7 cellular contexts compared by ENCODE assay signal in genomic region chr5:90530736-90531487, GRCh38. TPM values are rescaled to one million over a fixed set of nuclear protein-coding genes. Genes with fewer than 3 reads are reported as not detected.
DNase-seq lines count a peak whose midpoint lies in the region.

No MANE protein-coding gene starts in this region.

- H3K9ac ChIP-seq in ES-I3 (ENCODE audit: low read depth, low read length) = peak overlapping the region; percentile 100; the same call in 1 of the 2 replicates

- DNase-seq in NCI-H69 (lab: John Stamatoyannopoulos, UW) = peak; percentile 72
- peak; percentile 10 for DNase-seq in cerebellum (ENCODE audit: low spot score)
- DNase-seq in pons (ENCODE audit: low spot score) = peak; percentile 25
- DNase-seq in SK-N-DZ (ENCODE audit: low spot score) = no peak
- no peak for DNase-seq in HuH-7 (ENCODE audit: low spot score)
- no peak for DNase-seq in T1000 (lab: John Stamatoyannopoulos, UW)

- H3K9me3 ChIP-seq in ES-I3 (ENCODE audit: control insufficient read depth, insufficient read depth, low read length) = no peaks in the 10 kb centered on the region

- H3K4me1 ChIP-seq in ES-I3 (ENCODE audit: insufficient read depth, low read length) = peaks cover 4% of the 10 kb centered on the region; the same call in 1 of the 2 replicates

- H3K36me3 ChIP-seq in ES-I3 (ENCODE audit: insufficient read depth, low read length) = no peaks in the 10 kb centered on the region

RNA-seq across cellular contexts. Expression of gene LYSMD3, which starts 1.5 kb away (rescaled TPM):
- 19.1 TPM for total RNA-seq in cerebellum
- 5.1 and 5.9 TPM in 2 replicates for polyA plus RNA-seq in SK-N-DZ (2014; cell fraction: cytosol; rRNA removed)
- polyA plus RNA-seq in SK-N-DZ (2014; cell fraction: nucleus; rRNA removed) = 4.4 and 7.3 TPM in 2 replicates

RNA-seq across cellular contexts. Expression of gene ADGRV1, which starts 27.7 kb away (rescaled TPM):
- total RNA-seq in cerebellum = 249 TPM
- 11.3 and 12.8 TPM in 2 replicates for polyA plus RNA-seq in SK-N-DZ (2014; cell fraction: cytosol; rRNA removed)
- polyA plus RNA-seq in SK-N-DZ (2014; cell fraction: nucleus; rRNA removed) = 16.4 and 19.0 TPM in 2 replicates

RNA-seq across cellular contexts. Expression of gene POLR3G, which starts 56.2 kb away (rescaled TPM):
- 6.0 TPM for total RNA-seq in cerebellum
- 8.1 and 16.0 TPM in 2 replicates for polyA plus RNA-seq in SK-N-DZ (2014; cell fraction: cytosol; rRNA removed)
- 10.6 and 14.3 TPM in 2 replicates for polyA plus RNA-seq in SK-N-DZ (2014; cell fraction: nucleus; rRNA removed)

RNA-seq across cellular contexts. Expression of gene MBLAC2, which starts 56.3 kb away (rescaled TPM):
- 12.9 TPM for total RNA-seq in cerebellum
- polyA plus RNA-seq in SK-N-DZ (2014; cell fraction: cytosol; rRNA removed) = 13.0 and 17.4 TPM in 2 replicates
- polyA plus RNA-seq in SK-N-DZ (2014; cell fraction: nucleus; rRNA removed) = 8.1 and 10.7 TPM in 2 replicates

Comparison
In these comparisons a context has a peak if more than half of its experiments do, and no peak if none do; other contexts are left out.
1. DNase-seq: peak in NCI-H69 (single experiment), cerebellum (single experiment) and pons (single experiment); none in SK-N-DZ (single experiment), HuH-7 (single experiment) and T1000 (single experiment).